3 cellular contexts compared by ENCODE assay signal in genomic region chr7:135128931-135129330, GRCh38.
TF ChIP-seq lines count a peak whose summit lies in the region.

No MANE protein-coding gene starts in this region.

TF ChIP-seq in A549, 52 proteins besides CTCF, POLR2A, EP300 and RAD21:
- TF ChIP-seq CEBPB (IDR thresholded peaks at IDR 0.05) (no peak), RARB (CRISPR knock-in tag; IDR thresholded peaks at IDR 0.05) (no peak), ELK1 (IDR thresholded peaks at IDR 0.05; ENCODE audit: low read depth, low read length) (no peak), MAZ (IDR thresholded peaks at IDR 0.05; ENCODE audit: borderline replicate concordance, low read depth, low read length) (no peak), EHF (CRISPR knock-in tag; IDR thresholded peaks at IDR 0.05) (no peak), RNF2 (IDR thresholded peaks at IDR 0.05; ENCODE audit: borderline replicate concordance, low read depth) (no peak), JUN (IDR thresholded peaks at IDR 0.05) (no peak), FOXS1 (CRISPR knock-in tag; IDR thresholded peaks at IDR 0.05) (no peak), ZSCAN20 (CRISPR knock-in tag; IDR thresholded peaks at IDR 0.05) (no peak), CBX2 (IDR thresholded peaks at IDR 0.05; ENCODE audit: borderline replicate concordance, low read depth) (no peak), MYC (IDR thresholded peaks at IDR 0.05; ENCODE audit: borderline replicate concordance, low read length) (no peak), REST (IDR thresholded peaks at IDR 0.05) (no peak), MAFK (IDR thresholded peaks at IDR 0.05; ENCODE audit: partially characterized antibody) (no peak), NPAS2 (CRISPR knock-in tag; IDR thresholded peaks at IDR 0.05; ENCODE audit: borderline replicate concordance) (no peak), RCOR1 (IDR thresholded peaks at IDR 0.05; ENCODE audit: low read depth, low read length) (no peak)

TF ChIP-seq in HCT116, 20 proteins besides CTCF, POLR2A, EP300 and RAD21:
- TF ChIP-seq CEBPB (IDR thresholded peaks at IDR 0.05; ENCODE audit: low read depth) (no peak), ZBTB33 (IDR thresholded peaks at IDR 0.05; ENCODE audit: extremely low read depth, insufficient replicate concordance, low read length) (no peak), FOSL1 (IDR thresholded peaks at IDR 0.05; ENCODE audit: low read depth) (no peak), REST (IDR thresholded peaks at IDR 0.05; ENCODE audit: low read depth) (no peak), ATF3 (IDR thresholded peaks at IDR 0.05) (no peak), SIN3A (IDR thresholded peaks at IDR 0.05; ENCODE audit: low read depth) (no peak), CBX3 (IDR thresholded peaks at IDR 0.05; ENCODE audit: low read depth) (no peak), ZFX (IDR thresholded peaks at IDR 0.05) (no peak), SRF (IDR thresholded peaks at IDR 0.05; ENCODE audit: low read depth) (no peak), EZH2phosphoT487 (IDR thresholded peaks at IDR 0.05; ENCODE audit: borderline replicate concordance) (no peak), EZH2 (IDR thresholded peaks at IDR 0.05) (no peak), TCF7L2 (IDR thresholded peaks at IDR 0.05; ENCODE audit: borderline replicate concordance, extremely low read depth, insufficient read depth, insufficient read length) (no peak), YY1 (IDR thresholded peaks at IDR 0.05; ENCODE audit: extremely low read depth, insufficient replicate concordance, low read depth, low read length) (no peak), ELF1 (IDR thresholded peaks at IDR 0.05; ENCODE audit: borderline replicate concordance, low read depth) (no peak), SP1 (IDR thresholded peaks at IDR 0.05; ENCODE audit: low read depth) (no peak), POLR2AphosphoS5 (IDR thresholded peaks at IDR 0.05; ENCODE audit: low read depth, low read length) (no peak), EGR1 (IDR thresholded peaks at IDR 0.05; ENCODE audit: low read depth) (no peak), ZNF274 (IDR thresholded peaks at IDR 0.05; ENCODE audit: low read depth, low read length) (no peak)

TF ChIP-seq in K562, 482 proteins besides CTCF, POLR2A, EP300 and RAD21:
- TF ChIP-seq ZNF655 (CRISPR knock-in tag; IDR thresholded peaks at IDR 0.05) (no peak), PHF21A (IDR thresholded peaks at IDR 0.05; ENCODE audit: borderline replicate concordance, low read depth) (no peak), CHD1 (IDR thresholded peaks at IDR 0.05; ENCODE audit: low read length) (no peak), HNRNPH1 (optimal IDR thresholded peaks at IDR 0.05; ENCODE audit: low read depth, low read length) (no peak), TCFL5 (CRISPR knock-in tag; conservative IDR thresholded peaks at IDR 0.05) (no peak), KDM5B (IDR thresholded peaks at IDR 0.05; ENCODE audit: insufficient replicate concordance, low read depth, low read length) (no peak), PML (IDR thresholded peaks at IDR 0.05; ENCODE audit: low read length) (no peak), ZBTB43 (CRISPR knock-in tag; IDR thresholded peaks at IDR 0.05) (no peak), ZNF609 (CRISPR knock-in tag; IDR thresholded peaks at IDR 0.05; ENCODE audit: borderline replicate concordance) (no peak), FOXA1 (IDR thresholded peaks at IDR 0.05; ENCODE audit: borderline replicate concordance) (no peak), TSHZ1 (CRISPR knock-in tag; IDR thresholded peaks at IDR 0.05) (no peak), GATA2 (CRISPR knock-in tag; IDR thresholded peaks at IDR 0.05) (no peak), ZNF551 (CRISPR knock-in tag; IDR thresholded peaks at IDR 0.05) (no peak), SIX5 (IDR thresholded peaks at IDR 0.05; ENCODE audit: borderline replicate concordance in 1 of 2, insufficient read depth in 1 of 2, low read depth in 1 of 2, low read length in 2 of 2) (no peak), OTX1 (CRISPR knock-in tag; IDR thresholded peaks at IDR 0.05) (no peak), ZNF668 (CRISPR knock-in tag; IDR thresholded peaks at IDR 0.05) (no peak), ZNF780A (CRISPR knock-in tag; IDR thresholded peaks at IDR 0.05) (no peak), RBM15 (IDR thresholded peaks at IDR 0.05; ENCODE audit: insufficient read depth, low read length) (no peak)
TF ChIP-seq in K562: peak in this region for 0.
